13 cellular contexts compared by ENCODE assay signal in genomic region chr3:36989568-36989967, GRCh38. TPM values are rescaled to one million over a fixed set of nuclear protein-coding genes. Genes with fewer than 3 reads are reported as not detected.
DNase-seq lines count a peak whose midpoint lies in the region; ATAC-seq, FAIRE-seq and TF ChIP-seq lines count a peak whose summit lies in the region.
"Had no signal": no experiment of that assay in that cellular context is flagged by ENCODE, and none has a peak within 500 bp of the region (broad histone marks: within the 10 kb centered on the region; RNA-seq: fewer than 3 reads in every experiment).

No MANE protein-coding gene starts in this region.

- no peak for ATAC-seq in K562
- no peak for ATAC-seq in HG02571 (IDR thresholded peaks at IDR 0.05; ENCODE audit: unreplicated experiment)
- ATAC-seq in foreskin keratinocyte = no peak
- no peak for ATAC-seq in HG03571 (IDR thresholded peaks at IDR 0.05; ENCODE audit: unreplicated experiment)

- H3K4me1 ChIP-seq in A673 (ENCODE audit: insufficient read depth, low read length, poor library complexity, severe bottlenecking) = peaks cover 38% of the 10 kb centered on the region
- peaks cover 17 to 25% of the 10 kb centered on the region in 2 experiments for H3K4me1 ChIP-seq in K562 (replicated peaks in 1 of 2; ENCODE audit: control insufficient read depth in 2 of 2, insufficient read depth in 2 of 2, low read length in 2 of 2)
- H3K4me1 ChIP-seq in muscle layer of colon (ENCODE audit: insufficient read depth, low read length) = peaks cover 46% of the 10 kb centered on the region
- peaks cover 10% of the 10 kb centered on the region for H3K4me1 ChIP-seq in foreskin keratinocyte

- no peaks in the 10 kb centered on the region for H3K9me1 ChIP-seq in K562 (ENCODE audit: control insufficient read depth, insufficient read depth, low read length)

- peaks cover 18% of the 10 kb centered on the region; the same call in 1 of the 2 replicates for H4K20me1 ChIP-seq in K562 (replicated peaks; ENCODE audit: control insufficient read depth, insufficient read depth, low read length)

- peak overlapping the region; percentile 96 for H3K4me2 ChIP-seq in K562 (ENCODE audit: insufficient read depth, low read length)

- peak overlapping the region; percentile 14 to 91; a peak in 3 of 4 replicates for H3K9ac ChIP-seq in K562 (ENCODE audit: insufficient read depth in 1 of 2, low read depth in 2 of 2, low read length in 2 of 2)
- peak overlapping the region; percentile 25 for H3K9ac ChIP-seq in muscle layer of colon (ENCODE audit: low read length)

- DNase-seq in A673 (ENCODE audit: low spot score) (no peak), K562 (ENCODE audit: extremely low read depth in 1 of 4, low spot score in 3 of 4) (no peak), foreskin keratinocyte (no peak), C1 segment of cervical spinal cord (lab: John Stamatoyannopoulos, UW) (no peak)
- DNase-seq: activated CD4-positive, alpha-beta T cell treated with anti-CD3 and anti-CD28 coated beads for 1 hour; NCI-H1105 treated with DMSO at 0.1 percent for 48 hours; RPMI8226 had no signal

- POLR2A ChIA-PET in A673 (lab: Charles Lee; ENCODE audit: low non-redundant PET) (no interaction called here), K562 (lab: Yijun Ruan, JAX) (interaction anchor here (1.0 to 2.5 kb wide), 10 partner anchors 9 to 256 kb away, joined by 3 to 13 read pairs (median 7); no protein-coding TSS in a partner anchor)

- FAIRE-seq in K562 (lab: Jason Lieb, UNC) = no peak
- FAIRE-seq: D721Med, H1 had no signal

- TF ChIP-seq RAD21 in K562 (CRISPR knock-in tag; conservative IDR thresholded peaks at IDR 0.05 in 1 of 2, IDR thresholded peaks at IDR 0.05 in 1 of 2) = no peak

- intact Hi-C loops in A673 (cut with micrococcal nuclease; ENCODE audit: unreplicated experiment) (no loop called here), K562 (cut with micrococcal nuclease) (no loop called here)

- in situ Hi-C loops in K562 (cut with MboI) = no loop called here

- TF ChIP-seq CTCF in A673 (conservative IDR thresholded peaks at IDR 0.05; ENCODE audit: low read depth, low read length) (no peak), GM12875 (IDR thresholded peaks at IDR 0.05; ENCODE audit: borderline replicate concordance, insufficient read depth, low read depth, low read length) (no peak), K562 (IDR thresholded peaks at IDR 0.05 in 2 of 3, conservative IDR thresholded peaks at IDR 0.05 in 1 of 3; ENCODE audit: insufficient read depth in 2 of 3, low read depth in 1 of 3, low read length in 3 of 3) (no peak), foreskin keratinocyte (conservative IDR thresholded peaks at IDR 0.05) (no peak)

- BruUV-seq in A673 (replicated peaks; lab: Mats Ljungman, UMichigan) = no TSS peak
- no TSS peak for BruUV-seq in K562 (replicated peaks; lab: Mats Ljungman, UMichigan)

- TF ChIP-seq POLR2A in K562 (conservative IDR thresholded peaks at IDR 0.05) = no peak

- H3K9me3 ChIP-seq in A673 (ENCODE audit: low read depth, low read length, poor library complexity, severe bottlenecking) (no peaks in the 10 kb centered on the region), K562 (replicated peaks; ENCODE audit: control insufficient read depth, insufficient read depth, low read depth, low read length) (no peaks in the 10 kb centered on the region), muscle layer of colon (ENCODE audit: low read length) (no peaks in the 10 kb centered on the region)

- H3K36me3 ChIP-seq in A673 (ENCODE audit: insufficient read depth, low read length, poor library complexity, severe bottlenecking) (peaks cover 54% of the 10 kb centered on the region), K562 (ENCODE audit: control insufficient read depth, insufficient read depth, low read length) (peaks cover 73% of the 10 kb centered on the region), muscle layer of colon (ENCODE audit: insufficient read depth, low read length) (peaks cover 23% of the 10 kb centered on the region)

- no peak for TF ChIP-seq EP300 in K562 (IDR thresholded peaks at IDR 0.05; ENCODE audit: low read length)

- H3K27ac ChIP-seq in A673 (ENCODE audit: low read depth, low read length, poor library complexity, severe bottlenecking) (peak overlapping the region; percentile 54), K562 (ENCODE audit: extremely low read depth, low read depth, low read length) (no peak overlapping the region; the same call in 2 of the 3 replicates), muscle layer of colon (ENCODE audit: low read depth, low read length) (no peak overlapping the region), foreskin keratinocyte (no peak overlapping the region)

- CTCF ChIA-PET in A673 (lab: Charles Lee) (interaction anchor here (0.7 to 1.3 kb wide), 2 partner anchors 26 to 31 kb away, joined by 6 to 10 read pairs; no protein-coding TSS in a partner anchor), K562 (lab: Yijun Ruan, JAX; ENCODE audit: low intra/inter-chr PET ratio) (interaction anchor here (0.5 kb wide), 1 partner anchor 286 kb away, joined by 4 read pairs; no protein-coding TSS in a partner anchor)

- H3K79me2 ChIP-seq in K562 (ENCODE audit: control insufficient read depth, insufficient read depth, low read length) = peaks cover 65% of the 10 kb centered on the region

- H3K27me3 ChIP-seq in A673 (replicated peaks; ENCODE audit: insufficient read depth, low read depth, low read length, poor library complexity) = no peaks in the 10 kb centered on the region
- H3K27me3 ChIP-seq in K562 (ENCODE audit: control insufficient read depth in 2 of 2, insufficient read depth in 2 of 2, low read length in 2 of 2) = no peaks in the 10 kb centered on the region
- H3K27me3 ChIP-seq in muscle layer of colon (ENCODE audit: control insufficient read depth in 1 of 2, insufficient read depth in 2 of 2, low read length in 2 of 2) = no peaks in the 10 kb centered on the region
- no peaks in the 10 kb centered on the region for H3K27me3 ChIP-seq in foreskin keratinocyte

- no peak overlapping the region for H2AFZ ChIP-seq in K562 (ENCODE audit: low read depth, low read length)

- H3K4me3 ChIP-seq in A673 (ENCODE audit: low read depth, low read length, poor library complexity, severe bottlenecking) (peak overlapping the region; percentile 71), GM12875 (ENCODE audit: low read depth, low read length) (peak overlapping the region; percentile 2), K562 (peak overlapping the region; percentile 60), muscle layer of colon (ENCODE audit: low read depth in 1 of 2, low read length in 2 of 2) (peak overlapping the region; percentile 7 to 16)

RNA-seq across cellular contexts. Expression of gene EPM2AIP1, which starts 3.4 kb away (rescaled TPM):
- total RNA-seq in A673 (2021) (19.8 and 25.8 TPM in 2 replicates), K562 (2014; rRNA removed) (14.6 and 16.3 TPM in 2 replicates), K562 (2014; rRNA removed; fragmentation: Illumina TruSeq; extraction: Trizol) (29.0 and 29.5 TPM in 2 replicates), K562 (2015; rRNA removed; fragmentation: Illumina TruSeq; extraction: Trizol) (30.7 and 38.3 TPM in 2 replicates), K562 (2021) (19.3 and 22.6 TPM in 2 replicates), foreskin keratinocyte (5.1 and 6.1 TPM in 2 replicates)
- 36.0 and 108 TPM in 2 replicates for total RNA-seq in K562 (2011; cell fraction: chromatin; rRNA removed; ENCODE audit: low replicate concordance)
- 30.2 and 35.8 TPM in 2 replicates for total RNA-seq in K562 (2011; cell fraction: nucleolus; rRNA removed)
- 78.0 and 139 TPM in 2 replicates for total RNA-seq in K562 (2011; cell fraction: nucleoplasm; rRNA removed)
- polyA plus RNA-seq in K562 (2011; rRNA removed) (44.8 and 47.2 TPM in 2 replicates), K562 (2014; fragmentation: Illumina TruSeq; extraction: Trizol) (20.9 and 25.2 TPM in 2 replicates), K562 (2014; fragmentation: Nextera tagmentation; extraction: Ambion mirVana) (1 to 10 TPM; 6.7 to 9.2 TPM), K562 (2014; rRNA removed) (21.7 and 29.1 TPM in 2 replicates), foreskin keratinocyte (1.3 TPM in 2 replicates)
- 9.6 and 28.4 TPM in 2 replicates for polyA plus RNA-seq in K562 (2011; cell fraction: cytosol; rRNA removed)
- 82.8 and 119 TPM in 2 replicates for polyA plus RNA-seq in K562 (2011; cell fraction: nucleus; rRNA removed)
- polyA plus RNA-seq in K562 (2012) = 16.8 and 23.8 TPM in 2 replicates
- 58.8 and 67.3 TPM in 2 replicates for polyA minus RNA-seq in K562 (2011; rRNA and poly(A)+ RNA removed)
- polyA minus RNA-seq in K562 (2011; cell fraction: cytosol; rRNA and poly(A)+ RNA removed) = 13.6 and 14.8 TPM in 2 replicates
- 86.4 and 147 TPM in 2 replicates for polyA minus RNA-seq in K562 (2011; cell fraction: nucleus; rRNA and poly(A)+ RNA removed)

RNA-seq across cellular contexts. Expression of gene MLH1, which starts 3.8 kb away (rescaled TPM):
- 50.6 and 60.7 TPM in 2 replicates for total RNA-seq in A673 (2021)
- 83.9 and 136 TPM in 2 replicates for total RNA-seq in K562 (2011; cell fraction: chromatin; rRNA removed; ENCODE audit: low replicate concordance)
- total RNA-seq in K562 (2011; cell fraction: nucleolus; rRNA removed) = 66.8 and 72.0 TPM in 2 replicates
- total RNA-seq in K562 (2011; cell fraction: nucleoplasm; rRNA removed) = 70.8 and 71.4 TPM in 2 replicates
- total RNA-seq in K562 (2014; rRNA removed) = 106 and 123 TPM in 2 replicates
- total RNA-seq in K562 (2014; rRNA removed; fragmentation: Illumina TruSeq; extraction: Trizol) = 116 and 132 TPM in 2 replicates
- total RNA-seq in K562 (2015; rRNA removed; fragmentation: Illumina TruSeq; extraction: Trizol) = 117 TPM in 2 replicates
- 76.0 and 76.4 TPM in 2 replicates for total RNA-seq in K562 (2021)
- 103 and 144 TPM in 2 replicates for polyA plus RNA-seq in K562 (2011; rRNA removed)
- polyA plus RNA-seq in K562 (2011; cell fraction: cytosol; rRNA removed) = 69.9 and 93.3 TPM in 2 replicates
- polyA plus RNA-seq in K562 (2011; cell fraction: nucleus; rRNA removed) = 67.3 and 75.6 TPM in 2 replicates
- polyA plus RNA-seq in K562 (2012) = 77.3 and 88.6 TPM in 2 replicates
- polyA plus RNA-seq in K562 (2014; fragmentation: Illumina TruSeq; extraction: Trizol) = 122 and 155 TPM in 2 replicates
- 100 to 1,000 TPM in 1 of 2 experiments, 10 to 100 TPM in 1; 81.6 to 134 TPM for polyA plus RNA-seq in K562 (2014; fragmentation: Nextera tagmentation; extraction: Ambion mirVana)
- polyA plus RNA-seq in K562 (2014; rRNA removed) = 82.1 and 113 TPM in 2 replicates
- polyA minus RNA-seq in K562 (2011; rRNA and poly(A)+ RNA removed) = 129 and 140 TPM in 2 replicates
- polyA minus RNA-seq in K562 (2011; cell fraction: cytosol; rRNA and poly(A)+ RNA removed) = 39.0 and 63.0 TPM in 2 replicates
- polyA minus RNA-seq in K562 (2011; cell fraction: nucleus; rRNA and poly(A)+ RNA removed) = 68.0 and 99.2 TPM in 2 replicates
- total RNA-seq in foreskin keratinocyte = 54.5 and 59.9 TPM in 2 replicates
- polyA plus RNA-seq in foreskin keratinocyte = 28.9 and 33.9 TPM in 2 replicates

RNA-seq across cellular contexts. Expression of gene TRANK1, which starts 44.7 kb away (rescaled TPM):
- total RNA-seq in A673 (2021) (6.3 and 7.3 TPM in 2 replicates), K562 (2014; rRNA removed) (2.0 and 2.5 TPM in 2 replicates), K562 (2014; rRNA removed; fragmentation: Illumina TruSeq; extraction: Trizol) (2.6 and 2.7 TPM in 2 replicates), K562 (2015; rRNA removed; fragmentation: Illumina TruSeq; extraction: Trizol) (3.8 and 4.8 TPM in 2 replicates), K562 (2021) (3.9 and 5.3 TPM in 2 replicates), foreskin keratinocyte (1.9 and 2.7 TPM in 2 replicates)
- 7.4 and 9.9 TPM in 2 replicates for total RNA-seq in K562 (2011; cell fraction: chromatin; rRNA removed; ENCODE audit: low replicate concordance)
- total RNA-seq in K562 (2011; cell fraction: nucleolus; rRNA removed) = 3.3 and 10.8 TPM in 2 replicates
- total RNA-seq in K562 (2011; cell fraction: nucleoplasm; rRNA removed) = 2.7 and 3.0 TPM in 2 replicates
- polyA plus RNA-seq in K562 (2011; rRNA removed) (4.1 and 10.6 TPM in 2 replicates), K562 (2014; fragmentation: Illumina TruSeq; extraction: Trizol) (2.1 TPM in 2 replicates), K562 (2014; fragmentation: Nextera tagmentation; extraction: Ambion mirVana) (under 1 TPM; 0.41 to 0.49 TPM), K562 (2014; rRNA removed) (1.3 and 1.8 TPM in 2 replicates), foreskin keratinocyte (0.31 and 0.34 TPM in 2 replicates)
- polyA plus RNA-seq in K562 (2011; cell fraction: cytosol; rRNA removed) = 2.8 and 8.1 TPM in 2 replicates
- 8.2 and 15.6 TPM in 2 replicates for polyA plus RNA-seq in K562 (2011; cell fraction: nucleus; rRNA removed)
- 6.2 and 9.6 TPM in 2 replicates for polyA plus RNA-seq in K562 (2012)
- 11.5 and 31.8 TPM in 2 replicates for polyA minus RNA-seq in K562 (2011; rRNA and poly(A)+ RNA removed)
- 6.2 and 17.5 TPM in 2 replicates for polyA minus RNA-seq in K562 (2011; cell fraction: cytosol; rRNA and poly(A)+ RNA removed)
- 7.0 and 17.7 TPM in 2 replicates for polyA minus RNA-seq in K562 (2011; cell fraction: nucleus; rRNA and poly(A)+ RNA removed)

Comparison
In these comparisons a context has a peak if more than half of its experiments do, and no peak if none do; other contexts are left out.
1. H3K4me3 ChIP-seq: peak in every context shown above with its lines; median percentile 71 in A673; 60 in K562; 12 in muscle layer of colon; 2 in GM12875.